18 cellular contexts compared by ENCODE assay signal in genomic region chr3:38556640-38557358, GRCh38.
"Had no signal": no experiment of that assay in that cellular context is flagged by ENCODE, and none has a peak within 500 bp of the region (broad histone marks: within the 10 kb centered on the region; RNA-seq: fewer than 3 reads in every experiment).

No MANE protein-coding gene starts in this region.

- H3K4me2 ChIP-seq: SK-N-SH had no signal

- H3K9me3 ChIP-seq: SK-N-SH had no signal

- H3K27ac ChIP-seq: foreskin keratinocyte had no signal

- H3K27me3 ChIP-seq: foreskin keratinocyte had no signal

- H3K36me3 Mint-ChIP-seq: activated naive CD8-positive, alpha-beta T cell treated with anti-CD3 and anti-CD28 coated beads, Interleukin-2, amount 10 ng/mL, durations not matched to agents 7 days and 5 days; immature natural killer cell; memory B cell; natural killer cell; T-cell had no signal

- H3K9ac ChIP-seq: SK-N-SH had no signal

- H3K4me1 ChIP-seq: foreskin keratinocyte had no signal

- H3K9me3 Mint-ChIP-seq: activated naive CD8-positive, alpha-beta T cell treated with anti-CD3 and anti-CD28 coated beads, Interleukin-2, amount 10 ng/mL, durations not matched to agents 7 days and 5 days; memory B cell; natural killer cell had no signal

- DNase-seq: activated CD4-positive, alpha-beta T cell treated with anti-CD3 and anti-CD28 coated beads for 1 hour; activated CD4-positive, alpha-beta T cell treated with anti-CD3 and anti-CD28 coated beads, Interleukin-2, amount 50 U/mL, for 4 hours; activated gamma-delta T cell treated with Interleukin-2 at 50 U/mL for 16 hours; activated naive CD8-positive, alpha-beta T cell treated with anti-CD3 and anti-CD28 coated beads, Interleukin-2, amount 10 ng/mL, durations not matched to agents 7 days and 5 days; activated T-cell treated with anti-CD3 and anti-CD28 coated beads, Interleukin-2, amount 50 U/mL, for 48 hours; effector memory CD4-positive, alpha-beta T cell; foreskin keratinocyte; glutamatergic neuron; immature natural killer cell; natural killer cell; SHP77; SK-N-SH; small intestine; T-helper 9 cell had no signal

- ATAC-seq: foreskin keratinocyte, left colon, natural killer cell, T-cell had no signal

- H3K4me1 Mint-ChIP-seq: activated naive CD8-positive, alpha-beta T cell treated with anti-CD3 and anti-CD28 coated beads, Interleukin-2, amount 10 ng/mL, durations not matched to agents 7 days and 5 days; brain; immature natural killer cell; memory B cell; natural killer cell; T-cell had no signal

- H3K4me3 Mint-ChIP-seq: activated naive CD8-positive, alpha-beta T cell treated with anti-CD3 and anti-CD28 coated beads, Interleukin-2, amount 10 ng/mL, durations not matched to agents 7 days and 5 days; brain; immature natural killer cell; memory B cell; natural killer cell; T-cell had no signal

- H3K27ac Mint-ChIP-seq: activated naive CD8-positive, alpha-beta T cell treated with anti-CD3 and anti-CD28 coated beads, Interleukin-2, amount 10 ng/mL, durations not matched to agents 7 days and 5 days; brain; immature natural killer cell; memory B cell; natural killer cell; T-cell had no signal
